9 cellular contexts compared by ENCODE assay signal in the genomic region with DNA sequence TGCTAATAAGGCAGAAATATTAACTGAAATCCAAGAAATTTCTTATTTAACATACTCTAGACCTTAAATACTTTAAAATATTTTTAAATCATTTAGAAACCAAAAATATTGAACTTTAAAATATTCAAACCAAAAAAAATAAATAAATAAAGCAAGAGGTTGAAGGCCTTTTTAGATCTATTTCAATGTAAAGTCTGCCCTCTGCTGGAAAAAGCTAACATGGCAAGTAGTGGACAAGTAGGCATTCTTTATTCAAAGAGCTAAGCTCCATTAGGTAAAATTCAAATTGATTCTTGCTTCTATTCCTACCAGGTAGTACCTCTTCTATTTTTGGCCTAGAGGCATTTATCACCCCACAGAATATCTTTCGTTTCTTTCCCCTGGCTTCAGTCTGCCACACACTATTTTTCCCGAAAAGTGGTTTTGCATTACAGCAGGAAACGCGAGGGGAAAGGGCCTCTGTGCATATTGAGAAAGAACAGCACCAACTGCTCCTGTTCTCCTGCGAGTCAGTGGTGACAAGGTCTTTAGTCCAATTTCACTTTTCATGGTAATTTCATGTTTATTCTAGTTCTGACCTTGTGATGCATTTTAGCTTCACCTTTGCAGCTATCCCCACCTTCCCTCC. TPM values are rescaled to one million over a fixed set of nuclear protein-coding genes. Genes with fewer than 3 reads are reported as not detected.
DNase-seq lines count a peak whose midpoint lies in the region; ATAC-seq, FAIRE-seq and TF ChIP-seq lines count a peak whose summit lies in the region.
"Had no signal": no experiment of that assay in that cellular context is flagged by ENCODE, and none has a peak within 500 bp of the region (broad histone marks: within the 10 kb centered on the region; RNA-seq: fewer than 3 reads in every experiment).

No MANE protein-coding gene starts in this region.

- no peak overlapping the region for H3K4me2 ChIP-seq in fibroblast of lung (ENCODE audit: extremely low read depth, insufficient read depth, low read length)

- H3K4me3 Mint-ChIP-seq in activated CD4-positive, alpha-beta T cell treated with anti-CD3 and anti-CD28 coated beads for 36 hours: no peak overlapping the region
- H3K4me3 Mint-ChIP-seq in activated T-helper 2 cell treated with anti-CD3 and anti-CD28 coated beads, Interferon-gamma antibody, Interleukin-2, Interleukin-4, amounts not matched to agents 10 μg/mL and 5 μg/mL and 100 μg/mL, durations not matched to agents 14 hours and 24 hours and 36 hours (ENCODE audit: low read depth): no peak overlapping the region
- H3K4me3 Mint-ChIP-seq: IgD-negative memory B cell had no signal

- no peaks in the 10 kb centered on the region for H3K27me3 ChIP-seq in fibroblast of lung (ENCODE audit: control insufficient read depth, insufficient read depth, low read length)

- H3K27ac Mint-ChIP-seq in activated CD4-positive, alpha-beta T cell treated with anti-CD3 and anti-CD28 coated beads for 36 hours: no peak overlapping the region
- no peak overlapping the region for H3K27ac Mint-ChIP-seq in activated T-helper 2 cell treated with anti-CD3 and anti-CD28 coated beads, Interferon-gamma antibody, Interleukin-2, Interleukin-4, amounts not matched to agents 10 μg/mL and 5 μg/mL and 100 μg/mL, durations not matched to agents 14 hours and 24 hours and 36 hours
- H3K27ac Mint-ChIP-seq: IgD-negative memory B cell had no signal

- H3K36me3 ChIP-seq in fibroblast of lung (ENCODE audit: control insufficient read depth, insufficient read depth, low read length): no peaks in the 10 kb centered on the region

- POLR2A ChIA-PET in activated CD4-positive, alpha-beta T cell treated with anti-CD3 and anti-CD28 coated beads for 36 hours (lab: Charles Lee): interaction anchor here (1.0 kb wide), 1 partner anchor 77 kb away, joined by 6 read pairs; no protein-coding TSS in a partner anchor

- no peaks in the 10 kb centered on the region for H3K27me3 Mint-ChIP-seq in activated CD4-positive, alpha-beta T cell treated with anti-CD3 and anti-CD28 coated beads for 36 hours
- no peaks in the 10 kb centered on the region for H3K27me3 Mint-ChIP-seq in activated T-helper 2 cell treated with anti-CD3 and anti-CD28 coated beads, Interferon-gamma antibody, Interleukin-2, Interleukin-4, amounts not matched to agents 10 μg/mL and 5 μg/mL and 100 μg/mL, durations not matched to agents 14 hours and 24 hours and 36 hours (ENCODE audit: low read depth)
- H3K27me3 Mint-ChIP-seq: IgD-negative memory B cell had no signal

- no peaks in the 10 kb centered on the region for H3K9me3 Mint-ChIP-seq in activated CD4-positive, alpha-beta T cell treated with anti-CD3 and anti-CD28 coated beads for 36 hours (ENCODE audit: low read depth)
- H3K9me3 Mint-ChIP-seq in activated T-helper 2 cell treated with anti-CD3 and anti-CD28 coated beads, Interferon-gamma antibody, Interleukin-2, Interleukin-4, amounts not matched to agents 10 μg/mL and 5 μg/mL and 100 μg/mL, durations not matched to agents 14 hours and 24 hours and 36 hours: no peaks in the 10 kb centered on the region
- H3K9me3 Mint-ChIP-seq: IgD-negative memory B cell had no signal

- H4K20me1 ChIP-seq in fibroblast of lung (ENCODE audit: control insufficient read depth, extremely low read depth, insufficient read depth, low read length): no peaks in the 10 kb centered on the region

- peaks cover 2% of the 10 kb centered on the region for H3K4me1 ChIP-seq in fibroblast of lung (ENCODE audit: control insufficient read depth, extremely low read depth, insufficient read depth, low read length)

- no peaks in the 10 kb centered on the region for H3K9me3 ChIP-seq in fibroblast of lung (ENCODE audit: control insufficient read depth, insufficient read depth, low read depth, low read length)

- no peak overlapping the region for H2AFZ ChIP-seq in fibroblast of lung (ENCODE audit: low read length)

- CTCF ChIA-PET in activated CD4-positive, alpha-beta T cell treated with anti-CD3 and anti-CD28 coated beads for 36 hours (lab: Charles Lee): interaction anchor here (0.6 to 11.0 kb wide), 48 partner anchors 8 to 712 kb away, joined by 3 to 246 read pairs (median 4); a partner anchor contains a TSS

- peak; percentile 14 for FAIRE-seq in GM12892 (lab: Jason Lieb, UNC)

- DNase-seq in AG20443 (ENCODE audit: low spot score) (peak; percentile 44), GM12892 (ENCODE audit: insufficient read length) (no peak), NCI-H2227 (lab: John Stamatoyannopoulos, UW; ENCODE audit: unreplicated experiment) (peak; percentile 93), fibroblast of lung (ENCODE audit: low read depth in 2 of 2) (peak; percentile 60 to 85), omental fat pad (ENCODE audit: low spot score) (peak; percentile 66)
- DNase-seq in activated CD4-positive, alpha-beta T cell treated with anti-CD3 and anti-CD28 coated beads for 36 hours: peak; percentile 67
- DNase-seq in activated T-helper 2 cell treated with anti-CD3 and anti-CD28 coated beads, Interferon-gamma antibody, Interleukin-2, Interleukin-4, amounts not matched to agents 10 μg/mL and 5 μg/mL and 100 μg/mL, durations not matched to agents 14 hours and 24 hours and 36 hours (ENCODE audit: low spot score): no peak

- no peak for TF ChIP-seq POLR2A in GM12892 (IDR thresholded peaks at IDR 0.05; ENCODE audit: low read depth, low read length)

- TF ChIP-seq CTCF in fibroblast of lung (conservative IDR thresholded peaks at IDR 0.05 in 1 of 2, IDR thresholded peaks at IDR 0.05 in 1 of 2; ENCODE audit: low read depth in 1 of 2, low read length in 2 of 2): peak; percentile 69 to 79
- peak in 1 of 3 donors; percentile 13 for TF ChIP-seq CTCF in omental fat pad (IDR thresholded peaks at IDR 0.05)

- intact Hi-C loops in activated CD4-positive, alpha-beta T cell treated with anti-CD3 and anti-CD28 coated beads for 36 hours (cut with DNase I, micrococcal nuclease): loop anchor here (1.0 to 2.0 kb wide), 3 partner anchors 77 to 711 kb away; no protein-coding TSS in a partner anchor
- intact Hi-C loops in activated T-helper 2 cell treated with anti-CD3 and anti-CD28 coated beads, Interferon-gamma antibody, Interleukin-2, Interleukin-4, amounts not matched to agents 10 μg/mL and 5 μg/mL and 100 μg/mL, durations not matched to agents 14 hours and 24 hours and 36 hours (cut with micrococcal nuclease): loop anchor here (1.0 to 2.0 kb wide), 3 partner anchors 77 to 711 kb away; no protein-coding TSS in a partner anchor

- no peak overlapping the region for H3K9ac ChIP-seq in fibroblast of lung (ENCODE audit: insufficient read depth, low read length)

- H3K36me3 Mint-ChIP-seq in activated CD4-positive, alpha-beta T cell treated with anti-CD3 and anti-CD28 coated beads for 36 hours (ENCODE audit: low read depth): no peaks in the 10 kb centered on the region
- H3K36me3 Mint-ChIP-seq in activated T-helper 2 cell treated with anti-CD3 and anti-CD28 coated beads, Interferon-gamma antibody, Interleukin-2, Interleukin-4, amounts not matched to agents 10 μg/mL and 5 μg/mL and 100 μg/mL, durations not matched to agents 14 hours and 24 hours and 36 hours (ENCODE audit: low read depth): no peaks in the 10 kb centered on the region
- H3K36me3 Mint-ChIP-seq: IgD-negative memory B cell had no signal

- no peak overlapping the region for H3K4me3 ChIP-seq in fibroblast of lung (replicated peaks in 1 of 4; ENCODE audit: control extremely low read depth in 1 of 4, insufficient read depth in 1 of 4, low read depth in 3 of 4, low read length in 4 of 4)

- no peak overlapping the region for H3K27ac ChIP-seq in fibroblast of lung (ENCODE audit: insufficient read depth, low read length)

- ATAC-seq in HG03064 (IDR thresholded peaks at IDR 0.05; ENCODE audit: low read depth, unreplicated experiment): peak; percentile 49
- peak; percentile 57 for ATAC-seq in activated CD4-positive, alpha-beta T cell treated with anti-CD3 and anti-CD28 coated beads for 36 hours
- no peak for ATAC-seq in omental fat pad (ENCODE audit: low FRiP score)

- no peaks in the 10 kb centered on the region for H3K4me1 Mint-ChIP-seq in activated CD4-positive, alpha-beta T cell treated with anti-CD3 and anti-CD28 coated beads for 36 hours
- peaks cover 1% of the 10 kb centered on the region for H3K4me1 Mint-ChIP-seq in activated T-helper 2 cell treated with anti-CD3 and anti-CD28 coated beads, Interferon-gamma antibody, Interleukin-2, Interleukin-4, amounts not matched to agents 10 μg/mL and 5 μg/mL and 100 μg/mL, durations not matched to agents 14 hours and 24 hours and 36 hours (ENCODE audit: low read depth)

- H3K79me2 ChIP-seq in fibroblast of lung (ENCODE audit: control insufficient read depth, insufficient read depth, low read length): no peaks in the 10 kb centered on the region

RNA-seq across cellular contexts. Expression of a gene that starts 20.4 kb away (rescaled TPM):
- polyA plus RNA-seq in GM12892 (2012; ENCODE audit: missing spikeins): 60.0 TPM
- total RNA-seq in activated CD4-positive, alpha-beta T cell treated with anti-CD3 and anti-CD28 coated beads for 36 hours: 10 to 100 TPM; 36.8 to 42.3 TPM
- total RNA-seq in fibroblast of lung (10.0 and 11.4 TPM in 2 replicates), omental fat pad (10 to 100 TPM in 3 of 4 donors, 1 to 10 TPM in 1; 7.5 to 36.9 (median 11.4) TPM)
- 2.9 and 4.2 TPM in 2 replicates for polyA plus RNA-seq in fibroblast of lung
- polyA plus RNA-seq in fibroblast of lung (2012): 2.2 and 3.9 TPM in 2 replicates
- 1.1 and 3.7 TPM in 2 replicates for polyA minus RNA-seq in fibroblast of lung (ENCODE audit: low replicate concordance)
- 14.5 and 16.1 TPM in 2 replicates for total RNA-seq in activated T-helper 2 cell treated with anti-CD3 and anti-CD28 coated beads, Interferon-gamma antibody, Interleukin-2, Interleukin-4, amounts not matched to agents 10 μg/mL and 5 μg/mL and 100 μg/mL, durations not matched to agents 14 hours and 24 hours and 36 hours

RNA-seq across cellular contexts. Expression of a gene that starts 45.9 kb away (rescaled TPM):
- 34.5 TPM for polyA plus RNA-seq in GM12892 (2012; ENCODE audit: missing spikeins)
- total RNA-seq in activated CD4-positive, alpha-beta T cell treated with anti-CD3 and anti-CD28 coated beads for 36 hours: 10 to 100 TPM; 16.2 to 25.5 TPM
- 10.3 and 12.9 TPM in 2 replicates for total RNA-seq in fibroblast of lung
- 5.2 and 7.6 TPM in 2 replicates for polyA plus RNA-seq in fibroblast of lung
- 5.3 and 6.6 TPM in 2 replicates for polyA plus RNA-seq in fibroblast of lung (2012)
- 1.3 TPM in 1 of 2 replicates, not detected in the other for polyA minus RNA-seq in fibroblast of lung (ENCODE audit: low replicate concordance)
- total RNA-seq in omental fat pad: 10 to 100 TPM; 32.4 to 55.6 (median 46.7) TPM
- 11.2 and 11.7 TPM in 2 replicates for total RNA-seq in activated T-helper 2 cell treated with anti-CD3 and anti-CD28 coated beads, Interferon-gamma antibody, Interleukin-2, Interleukin-4, amounts not matched to agents 10 μg/mL and 5 μg/mL and 100 μg/mL, durations not matched to agents 14 hours and 24 hours and 36 hours

RNA-seq across cellular contexts. Expression of a gene that starts 54.8 kb away (rescaled TPM):
- not detected for polyA plus RNA-seq in GM12892 (2012; ENCODE audit: missing spikeins)
- not detected for total RNA-seq in activated CD4-positive, alpha-beta T cell treated with anti-CD3 and anti-CD28 coated beads for 36 hours
- total RNA-seq in fibroblast of lung: 81.9 and 96.1 TPM in 2 replicates
- 116 and 140 TPM in 2 replicates for polyA plus RNA-seq in fibroblast of lung
- 63.5 and 73.8 TPM in 2 replicates for polyA plus RNA-seq in fibroblast of lung (2012)
- 7.8 and 12.8 TPM in 2 replicates for polyA minus RNA-seq in fibroblast of lung (ENCODE audit: low replicate concordance)
- 10 to 100 TPM in 2 of 4 donors, 1 to 10 TPM in 2; 2.8 to 20.5 (median 9.1) TPM for total RNA-seq in omental fat pad
- not detected in 2 replicates for total RNA-seq in activated T-helper 2 cell treated with anti-CD3 and anti-CD28 coated beads, Interferon-gamma antibody, Interleukin-2, Interleukin-4, amounts not matched to agents 10 μg/mL and 5 μg/mL and 100 μg/mL, durations not matched to agents 14 hours and 24 hours and 36 hours
- polyA plus RNA-seq: IgD-negative memory B cell had no signal

Comparison
In these comparisons a context has a peak if more than half of its experiments do, and no peak if none do; other contexts are left out.
1. DNase-seq: peak in AG20443 (single experiment), NCI-H2227 (single experiment), activated CD4-positive, alpha-beta T cell treated with anti-CD3 and anti-CD28 coated beads for 36 hours (single experiment), fibroblast of lung (2 of 2) and omental fat pad (single experiment); none in GM12892 (single experiment) and activated T-helper 2 cell treated with anti-CD3 and anti-CD28 coated beads, Interferon-gamma antibody, Interleukin-2, Interleukin-4, amounts not matched to agents 10 μg/mL and 5 μg/mL and 100 μg/mL, durations not matched to agents 14 hours and 24 hours and 36 hours (single experiment).